1 cellular context compared by ENCODE assay signal in the genomic region with DNA sequence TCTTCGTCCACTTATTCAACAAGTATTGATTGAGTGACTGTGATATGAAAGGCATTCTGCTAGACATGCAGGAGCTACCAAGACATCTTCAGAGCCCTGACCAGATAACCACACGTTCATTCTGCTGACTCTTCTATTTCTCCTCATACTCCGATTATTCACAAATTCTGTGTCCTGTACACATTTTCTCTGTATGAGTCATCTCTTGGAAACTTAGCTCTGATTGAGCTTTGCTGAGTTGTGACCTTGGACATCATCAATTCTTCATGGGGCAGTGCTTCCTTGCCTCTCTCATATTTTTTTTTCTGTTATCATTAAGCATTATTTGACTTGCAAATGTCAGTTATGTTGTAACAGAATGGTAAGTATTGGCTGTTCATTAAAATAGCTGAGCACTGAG.
TF ChIP-seq lines count a peak whose summit lies in the region.

No MANE protein-coding gene starts in this region.

TF ChIP-seq in K562, 482 proteins besides CTCF, POLR2A, EP300 and RAD21 (continued from another document):
- TF ChIP-seq, protein P1, sequence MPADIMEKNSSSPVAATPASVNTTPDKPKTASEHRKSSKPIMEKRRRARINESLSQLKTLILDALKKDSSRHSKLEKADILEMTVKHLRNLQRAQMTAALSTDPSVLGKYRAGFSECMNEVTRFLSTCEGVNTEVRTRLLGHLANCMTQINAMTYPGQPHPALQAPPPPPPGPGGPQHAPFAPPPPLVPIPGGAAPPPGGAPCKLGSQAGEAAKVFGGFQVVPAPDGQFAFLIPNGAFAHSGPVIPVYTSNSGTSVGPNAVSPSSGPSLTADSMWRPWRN (IDR thresholded peaks at IDR 0.05; ENCODE audit: low read depth), result no peak
- TF ChIP-seq CREB5 (CRISPR knock-in tag; IDR thresholded peaks at IDR 0.05), result no peak
- peak; percentile 71 for TF ChIP-seq ZNF316 (IDR thresholded peaks at IDR 0.05)
- no peak for TF ChIP-seq ZFP30 (CRISPR knock-in tag; IDR thresholded peaks at IDR 0.05; ENCODE audit: borderline replicate concordance)
TF ChIP-seq in K562: peak in this region for 4.
